In genomic region chr14:64801800-64802199, GRCh38 we compare ENCODE assay signal across 9 cellular contexts.
DNase-seq lines count a peak whose midpoint lies in the region; ATAC-seq, FAIRE-seq and TF ChIP-seq lines count a peak whose summit lies in the region.
"Had no signal": no experiment of that assay in that cellular context is flagged by ENCODE, and none has a peak within 500 bp of the region (broad histone marks: within the 10 kb centered on the region; RNA-seq: fewer than 3 reads in every experiment).

No MANE protein-coding gene starts in this region.

- no peak overlapping the region for H3K4me2 ChIP-seq in A549

- TF ChIP-seq POLR2A in A549 (IDR thresholded peaks at IDR 0.05; ENCODE audit: low read length) = no peak

- peak; percentile 23 for FAIRE-seq in A549 (lab: Jason Lieb, UNC)

- POLR2A ChIA-PET in A549 (lab: Yijun Ruan, JAX) = no interaction called here

- DNase-seq in A549 (ENCODE audit: low read depth in 1 of 2, low spot score in 1 of 2) (peak; percentile 43 to 48), ELR (ENCODE audit: low read depth) (peak; percentile 60), RPMI8226 (peak; percentile 9), foreskin keratinocyte (no peak), NCI-H1092 (lab: John Stamatoyannopoulos, UW) (no peak)

- H3K4me1 ChIP-seq in A549 (peaks cover 33% of the 10 kb centered on the region), foreskin keratinocyte (peaks cover 7% of the 10 kb centered on the region)

- no peak overlapping the region for H3K4me3 ChIP-seq in A549

- TF ChIP-seq CTCF in A549 (IDR thresholded peaks at IDR 0.05) = peak; percentile 77
- peak; percentile 64 for TF ChIP-seq CTCF in foreskin keratinocyte (conservative IDR thresholded peaks at IDR 0.05)

- H3K9me3 ChIP-seq in A549 = no peaks in the 10 kb centered on the region

- ATAC-seq in A549 (peak in 1 of 2 experiments; percentile 54; a peak in 3 of 6 replicates), foreskin keratinocyte (no peak), GM18909 (IDR thresholded peaks at IDR 0.05; ENCODE audit: poor library complexity, unreplicated experiment) (no peak), GM19023 (IDR thresholded peaks at IDR 0.05; ENCODE audit: unreplicated experiment) (no peak), GM21447 (IDR thresholded peaks at IDR 0.05; ENCODE audit: unreplicated experiment) (no peak)
- ATAC-seq: activated T-cell treated with anti-CD3 and anti-CD28 coated beads, Interleukin-2, amount 50 U/mL, for 72 hours had no signal

- CTCF ChIA-PET in A549 (lab: Yijun Ruan, JAX) = interaction anchor here (0.6 to 7.3 kb wide), 36 partner anchors 9 to 183 kb away, joined by 3 to 213 read pairs (median 8); partner anchors contain the start of gene PLEKHG3

- WGBS in A549 (ENCODE audit: missing lambda C conversion rate) = 100% methylated on average over 1 of the region's 1 CpG

- no peak for TF ChIP-seq EP300 in A549 (IDR thresholded peaks at IDR 0.05)

- H3K27me3 ChIP-seq in foreskin keratinocyte = no peaks in the 10 kb centered on the region

- TF ChIP-seq RAD21 in A549 (conservative IDR thresholded peaks at IDR 0.05 in 1 of 2, IDR thresholded peaks at IDR 0.05 in 1 of 2) = peak; percentile 88 to 91

- H3K27ac ChIP-seq in A549 (peak overlapping the region in 1 of 2 experiments; percentile 32; a peak in 3 of 6 replicates), foreskin keratinocyte (no peak overlapping the region)

TF ChIP-seq in A549, 52 proteins besides CTCF, POLR2A, EP300 and RAD21:
- TF ChIP-seq SMC3 (IDR thresholded peaks at IDR 0.05) = peak; percentile 86
- TF ChIP-seq FOSL2 (IDR thresholded peaks at IDR 0.05) = no peak
- no peak for TF ChIP-seq FOSL2 (CRISPR knock-in tag; IDR thresholded peaks at IDR 0.05)
- no peak for TF ChIP-seq ESRRA (IDR thresholded peaks at IDR 0.05; ENCODE audit: borderline replicate concordance, low read length)

Comparison
In these comparisons a context has a peak if more than half of its experiments do, and no peak if none do; other contexts are left out.
1. DNase-seq: peak in A549 (2 of 2), ELR (single experiment) and RPMI8226 (single experiment); none in foreskin keratinocyte (0 of 2) and NCI-H1092 (single experiment).